Comparison of ENCODE assay signal across 17 cellular contexts in genomic region chr7:46713868-46714596, GRCh38.
DNase-seq lines count a peak whose midpoint lies in the region; ATAC-seq, FAIRE-seq and TF ChIP-seq lines count a peak whose summit lies in the region.
"Had no signal": no experiment of that assay in that cellular context is flagged by ENCODE, and none has a peak within 500 bp of the region (broad histone marks: within the 10 kb centered on the region; RNA-seq: fewer than 3 reads in every experiment).

No MANE protein-coding gene starts in this region.

- no peaks in the 10 kb centered on the region for H3K9me2 ChIP-seq in hepatocyte (replicated peaks; ENCODE audit: insufficient read depth)

- H3K27ac ChIP-seq in 22Rv1: peak overlapping the region; percentile 68
- H3K27ac ChIP-seq in body of pancreas: peak overlapping the region in 3 of 4 donors; percentile 26 to 72 (median 64)
- peak overlapping the region; percentile 54 for H3K27ac ChIP-seq in hepatocyte
- H3K27ac ChIP-seq in pancreas: peak overlapping the region in 2 of 4 donors; percentile 53 to 75
- no peak overlapping the region for H3K27ac ChIP-seq in vagina
- H3K27ac ChIP-seq: coronary artery, esophagus squamous epithelium, neutrophil had no signal

- TF ChIP-seq CTCF in 22Rv1 (IDR thresholded peaks at IDR 0.05): no peak
- TF ChIP-seq CTCF in body of pancreas (IDR thresholded peaks at IDR 0.05): peak in 1 of 7 experiments; percentile 7
- TF ChIP-seq CTCF in hepatocyte (IDR thresholded peaks at IDR 0.05; ENCODE audit: poor library complexity): no peak
- no peak for TF ChIP-seq CTCF in pancreas (IDR thresholded peaks at IDR 0.05)
- no peak for TF ChIP-seq CTCF in lower leg skin (IDR thresholded peaks at IDR 0.05)
- no peak for TF ChIP-seq CTCF in vagina (IDR thresholded peaks at IDR 0.05)

- no peaks in the 10 kb centered on the region for H3K79me2 ChIP-seq in hepatocyte

- H4K20me1 ChIP-seq in hepatocyte (ENCODE audit: insufficient read depth, poor library complexity, severe bottlenecking): no peaks in the 10 kb centered on the region

- intact Hi-C loops in body of pancreas (cut with DNase I) (no loop called here), pancreas (cut with DNase I) (no loop called here), lower leg skin (cut with DNase I; ENCODE audit: low total_unique reads) (no loop called here), vagina (cut with DNase I) (no loop called here)

- H3K27me3 ChIP-seq in body of pancreas (no peaks in the 10 kb centered on the region), hepatocyte (no peaks in the 10 kb centered on the region), pancreas (no peaks in the 10 kb centered on the region), vagina (no peaks in the 10 kb centered on the region)
- H3K27me3 ChIP-seq: esophagus squamous epithelium, neutrophil had no signal

- H3K4me3 ChIP-seq in body of pancreas (no peak overlapping the region), hepatocyte (no peak overlapping the region), pancreas (no peak overlapping the region), lower leg skin (ENCODE audit: low read depth, poor library complexity, severe bottlenecking) (no peak overlapping the region), vagina (no peak overlapping the region)
- H3K4me3 ChIP-seq: coronary artery, esophagus squamous epithelium had no signal

- WGBS in body of pancreas, 2 donors: 19 to 29% methylated on average over 4 of the region's 4 CpGs
- WGBS in hepatocyte (ENCODE audit: low lambda C conversion rate, missing lambda C conversion rate): 66% methylated on average over 4 of the region's 4 CpGs
- WGBS in pancreas, 2 donors: 21 to 27% methylated on average over 4 of the region's 4 CpGs
- 65 to 66% methylated on average over 4 of the region's 4 CpGs for WGBS in lower leg skin, 2 donors

- TF ChIP-seq POLR2A in body of pancreas (IDR thresholded peaks at IDR 0.05) (no peak), lower leg skin (IDR thresholded peaks at IDR 0.05) (no peak), vagina (IDR thresholded peaks at IDR 0.05) (no peak)

- ATAC-seq in body of pancreas: peak; percentile 94
- peak; percentile 92 to 98 (median 96) for ATAC-seq in pancreas
- ATAC-seq in HG02571 (IDR thresholded peaks at IDR 0.05; ENCODE audit: unreplicated experiment): no peak
- ATAC-seq: activated CD8-positive, alpha-beta T cell treated with anti-CD3 and anti-CD28 coated beads, Interleukin-2, amount 10 ng/mL, durations not matched to agents 7 days and 5 days; stimulated activated naive CD8-positive, alpha-beta T cell treated with anti-CD3 and anti-CD28 coated beads, Interleukin-15, Interleukin-2, amounts not matched to agents 100 U/mL and 50 U/mL, for 24 hours had no signal

- H3K36me3 ChIP-seq in body of pancreas (replicated peaks in 1 of 2; ENCODE audit: insufficient read depth in 1 of 2, low read depth in 2 of 2) (no peaks in the 10 kb centered on the region), hepatocyte (replicated peaks; ENCODE audit: insufficient read depth, low read depth) (no peaks in the 10 kb centered on the region), pancreas (no peaks in the 10 kb centered on the region), vagina (no peaks in the 10 kb centered on the region)
- H3K36me3 ChIP-seq: esophagus squamous epithelium, neutrophil had no signal

- FAIRE-seq in pancreas (lab: Jason Lieb, UNC): no peak

- H3K4me1 ChIP-seq in body of pancreas: peaks cover 60% of the 10 kb centered on the region
- peaks cover 9% of the 10 kb centered on the region for H3K4me1 ChIP-seq in hepatocyte (ENCODE audit: insufficient read depth)
- H3K4me1 ChIP-seq in pancreas: peaks cover 18 to 44% (median 34%) of the 10 kb centered on the region in 3 donors
- peaks cover 5% of the 10 kb centered on the region for H3K4me1 ChIP-seq in vagina
- H3K4me1 ChIP-seq: esophagus squamous epithelium had no signal

- H3K4me2 ChIP-seq in hepatocyte: no peak overlapping the region

- H2AFZ ChIP-seq in hepatocyte: no peak overlapping the region

- DNase-seq in body of pancreas: peak; percentile 86 to 91 (median 89)
- peak; percentile 64 for DNase-seq in hepatocyte (ENCODE audit: low spot score)
- peak in 4 of 6 donors; percentile 69 to 92 (median 80) for DNase-seq in pancreas
- no peak for DNase-seq in lower leg skin (ENCODE audit: low spot score in 2 of 2)
- DNase-seq in vagina (ENCODE audit: extremely low spot score in 2 of 2): no peak
- no peak for DNase-seq in SHP77 (lab: John Stamatoyannopoulos, UW)
- DNase-seq: activated CD8-positive, alpha-beta T cell treated with anti-CD3 and anti-CD28 coated beads, Interleukin-2, amount 10 ng/mL, durations not matched to agents 7 days and 5 days; esophagus squamous epithelium; GDM1; Kasumi-1; NCI-H146; OCI-M1; stimulated activated naive CD8-positive, alpha-beta T cell treated with anti-CD3 and anti-CD28 coated beads, Interleukin-15, Interleukin-2, amounts not matched to agents 100 U/mL and 50 U/mL, for 24 hours had no signal

- H3K9me3 ChIP-seq in body of pancreas: no peaks in the 10 kb centered on the region
- no peaks in the 10 kb centered on the region for H3K9me3 ChIP-seq in hepatocyte (ENCODE audit: low read depth)
- H3K9me3 ChIP-seq in pancreas: no peaks in the 10 kb centered on the region
- H3K9me3 ChIP-seq in vagina: no peaks in the 10 kb centered on the region
- H3K9me3 ChIP-seq: esophagus squamous epithelium, neutrophil had no signal

Comparison
In these comparisons a context has a peak if more than half of its experiments do, and no peak if none do; other contexts are left out.
1. DNase-seq: peak in body of pancreas (4 of 4), hepatocyte (single experiment) and pancreas (4 of 6); none in lower leg skin (0 of 2), vagina (0 of 2) and SHP77 (0 of 2).